In the genomic region with DNA sequence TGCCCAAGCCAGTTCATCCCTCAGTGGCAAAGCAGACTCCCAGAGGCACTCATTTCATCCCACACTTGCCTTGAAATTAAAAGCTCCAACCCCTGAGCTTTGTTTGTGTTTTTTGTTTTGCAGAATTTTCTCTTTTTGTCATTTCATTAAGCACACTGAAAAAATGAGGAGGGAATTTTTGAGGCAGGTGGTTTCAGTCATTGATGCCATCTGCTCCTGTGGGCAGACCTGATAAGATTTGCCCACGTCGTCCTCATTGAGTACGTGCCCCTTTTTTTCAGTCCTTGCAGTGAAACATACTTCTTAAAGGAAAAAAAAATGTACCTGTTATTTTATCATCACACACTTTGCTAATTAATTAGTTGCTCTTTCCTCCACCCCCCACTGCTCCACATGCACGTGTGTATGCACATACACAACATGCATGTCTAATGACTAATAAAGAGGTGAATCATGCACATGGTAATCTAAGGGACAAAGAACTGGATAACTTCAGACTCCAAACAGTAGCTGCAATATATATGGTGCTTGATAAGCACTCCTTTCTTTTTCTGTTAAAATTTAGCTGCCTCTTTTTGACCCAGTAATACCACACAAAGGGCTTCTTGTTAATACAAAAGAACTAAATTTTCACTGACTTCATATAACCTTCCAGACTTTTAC, we compare ENCODE assay signal across 1 cellular context.
TF ChIP-seq lines count a peak whose summit lies in the region.

No MANE protein-coding gene starts in this region.

TF ChIP-seq in SK-N-SH treated with all-trans-retinoic acid at 6 μM for 48 hours, 23 proteins besides CTCF, POLR2A, EP300 and RAD21 (continued from another document):
- TF ChIP-seq, protein P1, sequence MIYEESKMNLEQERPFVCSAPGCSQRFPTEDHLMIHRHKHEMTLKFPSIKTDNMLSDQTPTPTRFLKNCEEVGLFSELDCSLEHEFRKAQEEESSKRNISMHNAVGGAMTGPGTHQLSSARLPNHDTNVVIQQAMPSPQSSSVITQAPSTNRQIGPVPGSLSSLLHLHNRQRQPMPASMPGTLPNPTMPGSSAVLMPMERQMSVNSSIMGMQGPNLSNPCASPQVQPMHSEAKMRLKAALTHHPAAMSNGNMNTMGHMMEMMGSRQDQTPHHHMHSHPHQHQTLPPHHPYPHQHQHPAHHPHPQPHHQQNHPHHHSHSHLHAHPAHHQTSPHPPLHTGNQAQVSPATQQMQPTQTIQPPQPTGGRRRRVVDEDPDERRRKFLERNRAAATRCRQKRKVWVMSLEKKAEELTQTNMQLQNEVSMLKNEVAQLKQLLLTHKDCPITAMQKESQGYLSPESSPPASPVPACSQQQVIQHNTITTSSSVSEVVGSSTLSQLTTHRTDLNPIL (CRISPR knock-in tag; IDR thresholded peaks at IDR 0.05; ENCODE audit: low read depth), result no peak
- TF ChIP-seq ESRRG (CRISPR knock-in tag; IDR thresholded peaks at IDR 0.05) (no peak), ZNF565 (CRISPR knock-in tag; conservative IDR thresholded peaks at IDR 0.05; ENCODE audit: low read depth) (no peak), TCF4 (CRISPR knock-in tag; IDR thresholded peaks at IDR 0.05; ENCODE audit: borderline replicate concordance) (no peak)
